24 cellular contexts compared by ENCODE assay signal in the genomic region with DNA sequence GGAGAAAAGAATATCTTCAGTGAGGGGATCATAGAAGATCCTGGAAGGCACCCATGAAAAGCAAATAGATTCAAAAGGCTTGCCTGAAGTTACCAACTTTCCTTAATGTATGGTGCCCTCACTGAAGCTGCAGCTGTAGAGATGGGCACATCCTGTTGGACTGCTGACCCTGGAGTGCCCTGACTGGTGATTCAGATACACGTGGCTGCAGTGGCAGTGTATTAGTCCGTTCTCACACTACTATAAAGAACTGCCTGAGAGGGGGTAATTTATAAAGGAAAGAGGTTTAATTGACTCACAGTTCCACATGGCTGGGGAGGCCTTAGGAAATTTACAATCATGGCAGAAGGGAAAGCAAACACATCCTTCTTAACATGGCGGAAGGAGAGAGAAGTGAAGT.
DNase-seq lines count a peak whose midpoint lies in the region; ATAC-seq, FAIRE-seq and TF ChIP-seq lines count a peak whose summit lies in the region.
"Had no signal": no experiment of that assay in that cellular context is flagged by ENCODE, and none has a peak within 500 bp of the region (broad histone marks: within the 10 kb centered on the region; RNA-seq: fewer than 3 reads in every experiment).

No MANE protein-coding gene starts in this region.

- intact Hi-C loops in endothelial cell of umbilical vein (cut with micrococcal nuclease) = loop anchor here (10.0 kb wide), 1 partner anchor 371 kb away; a partner anchor contains a TSS
- intact Hi-C loops in mammary epithelial cell (cut with micrococcal nuclease) = loop anchor here (10.0 kb wide), 1 partner anchor 371 kb away; a partner anchor contains a TSS

- POLR2A ChIA-PET in endothelial cell of umbilical vein (lab: Charles Lee) = no interaction called here

- no peak for TF ChIP-seq CTCF in endothelial cell of umbilical vein (IDR thresholded peaks at IDR 0.05; ENCODE audit: extremely low read depth in 1 of 2, insufficient read depth in 1 of 2, low read depth in 1 of 2, low read length in 2 of 2)
- no peak for TF ChIP-seq CTCF in osteoblast (IDR thresholded peaks at IDR 0.05; ENCODE audit: extremely low read depth, low read depth, low read length)
- TF ChIP-seq CTCF in mammary epithelial cell (conservative IDR thresholded peaks at IDR 0.05 in 1 of 2, IDR thresholded peaks at IDR 0.05 in 1 of 2; ENCODE audit: extremely low read depth in 1 of 2, insufficient read depth in 1 of 2, low read depth in 1 of 2, low read length in 2 of 2) = no peak

- H4K20me1 ChIP-seq in endothelial cell of umbilical vein (replicated peaks; ENCODE audit: control insufficient read depth, extremely low read depth, insufficient read depth, low read length) (no peaks in the 10 kb centered on the region), osteoblast (ENCODE audit: insufficient read depth, low read length) (peaks cover 23% of the 10 kb centered on the region), mammary epithelial cell (ENCODE audit: insufficient read depth, low read length) (no peaks in the 10 kb centered on the region)

- H3K9ac ChIP-seq in endothelial cell of umbilical vein (replicated peaks; ENCODE audit: extremely low read depth, insufficient read depth, low read length) (no peak overlapping the region), mammary epithelial cell (ENCODE audit: insufficient read depth, low read length) (no peak overlapping the region)

- TF ChIP-seq POLR2A in endothelial cell of umbilical vein (IDR thresholded peaks at IDR 0.05; ENCODE audit: low read depth, low read length) = no peak

- DNase-seq in EH (ENCODE audit: low read depth) (peak; percentile 84), RPMI7951 (ENCODE audit: low read depth) (peak; percentile 78), endothelial cell of umbilical vein (ENCODE audit: low read depth, low spot score) (peak; percentile 19), osteoblast (ENCODE audit: insufficient read length, low spot score, missing footprints) (no peak), NCI-H2171 treated with DMSO at 0.1 percent for 48 hours (lab: John Stamatoyannopoulos, UW) (no peak), mammary epithelial cell (no peak)
- DNase-seq: activated CD4-positive, alpha-beta T cell treated with anti-CD3 and anti-CD28 coated beads for 4 hours; activated gamma-delta T cell; amniotic stem cell; CD4-positive, alpha-beta T cell; DMS79; glutamatergic neuron; MV-4-11; NCI-H1930; NCI-H446; nucleus accumbens; right lobe of liver; SHP77; stimulated activated CD4-positive, alpha-beta T cell treated with anti-CD3 and anti-CD28 coated beads, Interleukin-1b, Interleukin-23, amount 100 ng/mL, for 48 hours; stimulated activated naive CD8-positive, alpha-beta T cell treated with anti-CD3 and anti-CD28 coated beads, Interleukin-15, amount 100 ng/mL, for 72 hours had no signal

- BruUV-seq in endothelial cell of umbilical vein (replicated peaks; lab: Mats Ljungman, UMichigan) = no TSS peak
- BruUV-seq in mammary epithelial cell (replicated peaks; lab: Mats Ljungman, UMichigan) = no TSS peak

- H3K4me3 ChIP-seq in endothelial cell of umbilical vein (replicated peaks in 1 of 3; ENCODE audit: insufficient read depth in 1 of 3, low read depth in 1 of 3, low read length in 3 of 3) (no peak overlapping the region), osteoblast (ENCODE audit: insufficient read depth, low read length) (no peak overlapping the region), mammary epithelial cell (replicated peaks in 1 of 3; ENCODE audit: insufficient read depth in 1 of 3, low read depth in 2 of 3, low read length in 3 of 3) (no peak overlapping the region)
- H3K4me3 ChIP-seq: GM23338, right lobe of liver had no signal

- H3K27ac ChIP-seq in endothelial cell of umbilical vein (ENCODE audit: insufficient read depth, low read depth, low read length) (no peak overlapping the region), osteoblast (ENCODE audit: low read depth, low read length) (peak overlapping the region; percentile 86), mammary epithelial cell (ENCODE audit: insufficient read depth, low read depth, low read length) (no peak overlapping the region)
- H3K27ac ChIP-seq: right lobe of liver had no signal

- H3K36me3 ChIP-seq in endothelial cell of umbilical vein (ENCODE audit: control insufficient read depth in 2 of 2, extremely low read depth in 1 of 2, insufficient read depth in 2 of 2, low read length in 2 of 2) (no peaks in the 10 kb centered on the region), osteoblast (ENCODE audit: insufficient read depth, low read length) (peaks cover 63% of the 10 kb centered on the region), mammary epithelial cell (ENCODE audit: insufficient read depth, low read length) (peaks cover 41% of the 10 kb centered on the region)

- FAIRE-seq in endothelial cell of umbilical vein (lab: Jason Lieb, UNC) = no peak
- FAIRE-seq: colon had no signal

- in situ Hi-C loops in mammary epithelial cell (cut with MboI; ENCODE audit: low sequenced_read_pairs in 2 of 2) = no loop called here

- 91% methylated on average over 3 of the region's 3 CpGs for WGBS in mammary epithelial cell (ENCODE audit: low coverage, missing lambda C conversion rate)

- ATAC-seq in GM19324 (IDR thresholded peaks at IDR 0.05; ENCODE audit: low FRiP score, unreplicated experiment) (no peak), GM21737 (IDR thresholded peaks at IDR 0.05; ENCODE audit: unreplicated experiment) (no peak)
- ATAC-seq: GM23338; right lobe of liver; stimulated activated naive CD8-positive, alpha-beta T cell treated with anti-CD3 and anti-CD28 coated beads, Interleukin-15, amount 100 ng/mL, for 72 hours had no signal

- no peaks in the 10 kb centered on the region for H3K9me3 ChIP-seq in endothelial cell of umbilical vein (replicated peaks; ENCODE audit: control insufficient read depth, insufficient read depth, low read length)
- H3K9me3 ChIP-seq in osteoblast (ENCODE audit: low read depth, low read length) = no peaks in the 10 kb centered on the region
- H3K9me3 ChIP-seq in mammary epithelial cell (replicated peaks; ENCODE audit: insufficient read depth, low read length) = no peaks in the 10 kb centered on the region
- H3K9me3 ChIP-seq: right lobe of liver had no signal

- dilution Hi-C loops in endothelial cell of umbilical vein (cut with MboI; ENCODE audit: extremely low pct_ligation_motif_present, low sequenced_read_pairs) (no loop called here), mammary epithelial cell (cut with HindIII; ENCODE audit: low sequenced_read_pairs) (no loop called here)

- H3K79me2 ChIP-seq in endothelial cell of umbilical vein (ENCODE audit: control insufficient read depth, insufficient read depth, low read length) (no peaks in the 10 kb centered on the region), osteoblast (ENCODE audit: insufficient read depth, low read length) (peaks cover 5% of the 10 kb centered on the region), mammary epithelial cell (ENCODE audit: insufficient read depth, low read length) (no peaks in the 10 kb centered on the region)

- no peaks in the 10 kb centered on the region for H3K9me1 ChIP-seq in endothelial cell of umbilical vein (replicated peaks; ENCODE audit: control insufficient read depth, extremely low read depth, insufficient read depth, low read length)

- H3K4me1 ChIP-seq in endothelial cell of umbilical vein (ENCODE audit: control insufficient read depth, extremely low read depth, insufficient read depth, low read length) = no peaks in the 10 kb centered on the region
- H3K4me1 ChIP-seq in osteoblast (ENCODE audit: insufficient read depth, low read length) = peaks cover 40% of the 10 kb centered on the region
- no peaks in the 10 kb centered on the region for H3K4me1 ChIP-seq in mammary epithelial cell (ENCODE audit: insufficient read depth, low read length)
- H3K4me1 ChIP-seq: right lobe of liver had no signal

- H2AFZ ChIP-seq in endothelial cell of umbilical vein (ENCODE audit: low read depth, low read length) (no peak overlapping the region), osteoblast (ENCODE audit: low read length) (no peak overlapping the region), mammary epithelial cell (ENCODE audit: low read depth, low read length) (no peak overlapping the region)

- no peak overlapping the region for H3K4me2 ChIP-seq in endothelial cell of umbilical vein (ENCODE audit: insufficient read depth, low read length)
- peak overlapping the region; percentile 49 for H3K4me2 ChIP-seq in osteoblast (ENCODE audit: insufficient read depth, low read length)
- no peak overlapping the region for H3K4me2 ChIP-seq in mammary epithelial cell (ENCODE audit: insufficient read depth, low read depth, low read length)
- H3K4me2 ChIP-seq: GM23338 had no signal

- H3K27me3 ChIP-seq in endothelial cell of umbilical vein (ENCODE audit: control insufficient read depth in 2 of 2, insufficient read depth in 2 of 2, low read length in 2 of 2) (no peaks in the 10 kb centered on the region), osteoblast (ENCODE audit: insufficient read depth, low read length) (no peaks in the 10 kb centered on the region), mammary epithelial cell (ENCODE audit: insufficient read depth, low read length) (no peaks in the 10 kb centered on the region)
- H3K27me3 ChIP-seq: right lobe of liver had no signal

- CTCF ChIA-PET in endothelial cell of umbilical vein (lab: Charles Lee) (no interaction called here), mammary epithelial cell (lab: Charles Lee; ENCODE audit: low non-redundant PET) (no interaction called here)

TF ChIP-seq in endothelial cell of umbilical vein, 7 proteins besides CTCF, POLR2A, EP300 and RAD21:
- TF ChIP-seq EZH2 (IDR thresholded peaks at IDR 0.05; ENCODE audit: borderline replicate concordance, low read depth, low read length, severe bottlenecking) (no peak), JUN (IDR thresholded peaks at IDR 0.05; ENCODE audit: borderline replicate concordance, insufficient read depth, insufficient read length, low read depth) (no peak), MYC (IDR thresholded peaks at IDR 0.05; ENCODE audit: low read depth, low read length) (peak; percentile 28), POLR2AphosphoS5 (IDR thresholded peaks at IDR 0.05; ENCODE audit: insufficient read depth, low read depth, low read length) (no peak)
- TF ChIP-seq, protein P1, sequence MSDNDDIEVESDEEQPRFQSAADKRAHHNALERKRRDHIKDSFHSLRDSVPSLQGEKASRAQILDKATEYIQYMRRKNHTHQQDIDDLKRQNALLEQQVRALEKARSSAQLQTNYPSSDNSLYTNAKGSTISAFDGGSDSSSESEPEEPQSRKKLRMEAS (IDR thresholded peaks at IDR 0.05; ENCODE audit: insufficient read depth, insufficient read length) = no peak
TF ChIP-seq in endothelial cell of umbilical vein: peak in this region for 1.

Comparison
In these comparisons a context has a peak if more than half of its experiments do, and no peak if none do; other contexts are left out.
1. DNase-seq: peak in EH (single experiment), RPMI7951 (single experiment) and endothelial cell of umbilical vein (single experiment); none in osteoblast (single experiment), NCI-H2171 treated with DMSO at 0.1 percent for 48 hours (single experiment) and mammary epithelial cell (single experiment).